ENCODE assay signal across 27 cellular contexts in the genomic region with DNA sequence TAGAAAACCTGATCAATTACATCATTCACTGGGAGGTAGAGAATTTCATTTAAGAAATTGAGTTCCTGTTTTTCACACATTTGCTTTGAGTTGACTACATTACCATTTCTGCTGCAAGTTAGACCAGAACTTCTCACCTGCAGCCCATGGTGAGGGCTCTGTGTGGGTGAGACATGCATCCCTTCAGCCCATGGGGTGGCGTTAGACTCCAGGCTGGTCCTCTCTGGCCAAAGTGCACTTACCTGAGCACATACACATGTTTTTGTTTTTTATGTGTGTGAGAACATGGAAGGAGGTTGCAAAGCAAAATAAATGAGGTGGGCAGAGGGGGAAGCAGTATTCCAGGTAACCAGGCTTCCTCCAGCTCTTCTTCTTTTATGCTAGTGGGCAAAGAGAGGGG.
DNase-seq lines count a peak whose midpoint lies in the region; ATAC-seq and TF ChIP-seq lines count a peak whose summit lies in the region.
"Had no signal": no experiment of that assay in that cellular context is flagged by ENCODE, and none has a peak within 500 bp of the region (broad histone marks: within the 10 kb centered on the region; RNA-seq: fewer than 3 reads in every experiment).

No MANE protein-coding gene starts in this region.

- H3K79me2 ChIP-seq in GM23338 (replicated peaks; ENCODE audit: insufficient read depth) (no peaks in the 10 kb centered on the region), OCI-LY7 (ENCODE audit: insufficient read depth, low read depth, low read length) (no peaks in the 10 kb centered on the region)

- no peaks in the 10 kb centered on the region for H3K36me3 Mint-ChIP-seq in GM23338 (ENCODE audit: low read depth)
- H3K36me3 Mint-ChIP-seq: CD4-positive, alpha-beta memory T cell had no signal

- H3K4ac ChIP-seq in IMR-90 (ENCODE audit: low read depth, low read length) (no peak overlapping the region), mesenchymal stem cell (ENCODE audit: low read depth in 1 of 2, low read length in 2 of 2) (no peak overlapping the region)

- H3K9ac ChIP-seq in IMR-90 (ENCODE audit: low read depth, low read length) (no peak overlapping the region), mesenchymal stem cell (ENCODE audit: low read length) (no peak overlapping the region)

- H3K79me1 ChIP-seq in IMR-90 (ENCODE audit: low read depth in 1 of 2, low read length in 2 of 2): no peaks in the 10 kb centered on the region
- H3K79me1 ChIP-seq in mesenchymal stem cell (replicated peaks; ENCODE audit: low read length, poor library complexity, severe bottlenecking): no peaks in the 10 kb centered on the region

- H4K5ac ChIP-seq in IMR-90 (ENCODE audit: low read depth, low read length): no peak overlapping the region

- H3K4me3 Mint-ChIP-seq in GM23338: no peak overlapping the region
- H3K4me3 Mint-ChIP-seq: CD4-positive, alpha-beta memory T cell had no signal

- H3K9me3 Mint-ChIP-seq in GM23338: no peaks in the 10 kb centered on the region

- DNase-seq in GM23338 (ENCODE audit: low spot score) (no peak), IMR-90 (no peak), OCI-LY7 (ENCODE audit: low spot score) (peak; percentile 29), mesenchymal stem cell (no peak), breast epithelium (ENCODE audit: low spot score in 2 of 2) (no peak), SW 1271 (lab: John Stamatoyannopoulos, UW) (no peak)
- DNase-seq: C1 segment of cervical spinal cord; CD4-positive, alpha-beta memory T cell; COR-L47; DMS79; EL; GDM1; GOT3; KBM-7; MG63; NCI-H1105 treated with DMSO at 0.1 percent for 48 hours; NCI-H146; NCI-H2107; NCI-H524 treated with DMSO at 0.1 percent for 48 hours; NCI-H774; SHP77; T-helper 2 cell had no signal

- H2AK9ac ChIP-seq in IMR-90 (replicated peaks; ENCODE audit: low read depth, low read length, poor library complexity): no peak overlapping the region

- ATAC-seq in GM23338 (no peak), IMR-90 (ENCODE audit: low read depth) (no peak), HG02610 (IDR thresholded peaks at IDR 0.05; ENCODE audit: unreplicated experiment) (no peak)
- ATAC-seq: GM12878, HCT116, Panc1 had no signal

- BruUV-seq in IMR-90 (replicated peaks; lab: Mats Ljungman, UMichigan) (no TSS peak), OCI-LY7 (replicated peaks; lab: Mats Ljungman, UMichigan) (no TSS peak)

- H3K27me3 Mint-ChIP-seq in GM23338 (ENCODE audit: insufficient read depth, low read depth, poor library complexity): peaks cover 4% of the 10 kb centered on the region

- H4K8ac ChIP-seq in IMR-90 (ENCODE audit: low read depth in 2 of 2, low read length in 2 of 2) (no peak overlapping the region; a peak in 1 of 4 replicates), mesenchymal stem cell (ENCODE audit: low read length) (no peak overlapping the region)

- peaks cover 9% of the 10 kb centered on the region for H3K9me1 ChIP-seq in IMR-90 (ENCODE audit: insufficient read depth, low read length)

- no peak overlapping the region; the same call in 1 of the 2 replicates for H2AK5ac ChIP-seq in IMR-90 (ENCODE audit: low read depth, low read length)
- H2AK5ac ChIP-seq in mesenchymal stem cell (ENCODE audit: low read length, severe bottlenecking): no peak overlapping the region

- H3K4me3 ChIP-seq in GM23338 (no peak overlapping the region), IMR-90 (ENCODE audit: insufficient read depth, low read depth, low read length) (no peak overlapping the region), OCI-LY7 (ENCODE audit: low read depth, low read length, poor library complexity, severe bottlenecking) (no peak overlapping the region), mesenchymal stem cell (ENCODE audit: insufficient read depth in 1 of 2, low read depth in 1 of 2, low read length in 2 of 2) (no peak overlapping the region), breast epithelium (no peak overlapping the region)
- H3K4me3 ChIP-seq: GM12878, MG63 had no signal

- H2BK120ac ChIP-seq in IMR-90 (ENCODE audit: low read depth, low read length) (peak overlapping the region; percentile 33; the same call in 1 of the 2 replicates), mesenchymal stem cell (ENCODE audit: low read depth, low read length) (peak overlapping the region; percentile 58)

- H3K18ac ChIP-seq in IMR-90 (ENCODE audit: low read depth, low read length) (no peak overlapping the region), mesenchymal stem cell (ENCODE audit: low read depth in 1 of 2, low read length in 2 of 2) (peak overlapping the region; percentile 38 to 71)

- no CpG with 5 or more reads among the region's 1 CpG for WGBS in IMR-90 (ENCODE audit: extremely low coverage in 2 of 2, insufficient read length in 1 of 2), 2 experiments
- WGBS in mesenchymal stem cell: 89% methylated on average over 1 of the region's 1 CpG

- no peaks in the 10 kb centered on the region; the same call in 1 of the 2 replicates for H3K9me2 ChIP-seq in GM23338 (ENCODE audit: insufficient read depth)
- H3K9me2 ChIP-seq in OCI-LY7 (ENCODE audit: insufficient read depth, low read length): no peaks in the 10 kb centered on the region

- no peak overlapping the region for H2BK5ac ChIP-seq in IMR-90 (ENCODE audit: low read depth, low read length, poor library complexity, severe bottlenecking)
- no peak overlapping the region for H2BK5ac ChIP-seq in mesenchymal stem cell (ENCODE audit: low read depth, low read length, poor library complexity, severe bottlenecking)

- H3K14ac ChIP-seq in IMR-90 (replicated peaks; ENCODE audit: low read depth, low read length) (no peak overlapping the region), mesenchymal stem cell (ENCODE audit: low read length in 2 of 2) (no peak overlapping the region)

- no peaks in the 10 kb centered on the region for H3F3A ChIP-seq in GM23338 (replicated peaks; ENCODE audit: low read depth)

- POLR2A ChIA-PET in IMR-90 (lab: Charles Lee; ENCODE audit: unreplicated experiment) (no interaction called here), OCI-LY7 (lab: Charles Lee) (interaction anchor here (0.9 kb wide), 1 partner anchor 10 kb away, joined by 3 read pairs; no protein-coding TSS in a partner anchor)

- dilution Hi-C loops in IMR-90 (cut with HindIII; ENCODE audit: low sequenced_read_pairs, unreplicated experiment): no loop called here

- CTCF ChIA-PET in IMR-90 (lab: Yijun Ruan, JAX): no interaction called here
- CTCF ChIA-PET in OCI-LY7 (lab: Charles Lee; ENCODE audit: unreplicated experiment): no interaction called here

- TF ChIP-seq CTCF in GM23338 (conservative IDR thresholded peaks at IDR 0.05; ENCODE audit: low read depth in 2 of 2) (peak in 1 of 2 experiments; percentile 33; a peak in 2 of 4 replicates), IMR-90 (conservative IDR thresholded peaks at IDR 0.05; ENCODE audit: low read depth, low read length) (no peak), OCI-LY7 (conservative IDR thresholded peaks at IDR 0.05; ENCODE audit: low read length) (peak; percentile 53), breast epithelium (IDR thresholded peaks at IDR 0.05) (no peak)

- peak overlapping the region; percentile 20; the same call in 1 of the 2 replicates for H2BK20ac ChIP-seq in IMR-90 (ENCODE audit: low read depth, low read length)

- H3K36me3 ChIP-seq in GM23338 (ENCODE audit: insufficient read depth) (no peaks in the 10 kb centered on the region), IMR-90 (ENCODE audit: control insufficient read depth, insufficient read depth, low read length) (no peaks in the 10 kb centered on the region), OCI-LY7 (ENCODE audit: insufficient read depth, low read length) (no peaks in the 10 kb centered on the region), mesenchymal stem cell (ENCODE audit: control insufficient read depth in 1 of 2, insufficient read depth in 2 of 2, low read depth in 1 of 2, low read length in 2 of 2) (no peaks in the 10 kb centered on the region), breast epithelium (no peaks in the 10 kb centered on the region)
- H3K36me3 ChIP-seq: MG63 had no signal

- H3K4me2 ChIP-seq in GM23338: no peak overlapping the region
- H3K4me2 ChIP-seq in IMR-90 (ENCODE audit: low read depth, low read length): no peak overlapping the region
- no peak overlapping the region for H3K4me2 ChIP-seq in OCI-LY7 (ENCODE audit: low read length)
- no peak overlapping the region for H3K4me2 ChIP-seq in mesenchymal stem cell (ENCODE audit: low read length, poor library complexity, severe bottlenecking)

- TF ChIP-seq POLR2A in IMR-90 (IDR thresholded peaks at IDR 0.05; ENCODE audit: low read depth, low read length): no peak
- TF ChIP-seq POLR2A in breast epithelium (IDR thresholded peaks at IDR 0.05): no peak

- H3K9me3 ChIP-seq in IMR-90 (ENCODE audit: control insufficient read depth, insufficient read depth, low read length) (no peaks in the 10 kb centered on the region), OCI-LY7 (ENCODE audit: low read length) (no peaks in the 10 kb centered on the region), mesenchymal stem cell (ENCODE audit: control insufficient read depth, low read length) (no peaks in the 10 kb centered on the region), breast epithelium (no peaks in the 10 kb centered on the region)
- H3K9me3 ChIP-seq: MG63 had no signal

- H3K56ac ChIP-seq in IMR-90 (ENCODE audit: extremely low read depth, insufficient read depth, low read length): no peak overlapping the region

- H3K4me1 Mint-ChIP-seq in GM23338: peaks cover 11% of the 10 kb centered on the region; the same call in 2 of the 3 replicates
- H3K4me1 Mint-ChIP-seq: CD4-positive, alpha-beta memory T cell had no signal

- no peak for TF ChIP-seq RAD21 in IMR-90 (IDR thresholded peaks at IDR 0.05; ENCODE audit: low read length)

- no peak overlapping the region; the same call in 2 of the 3 replicates for H2BK15ac ChIP-seq in IMR-90 (ENCODE audit: low read depth, low read length)
- peak overlapping the region; percentile 67 for H2BK15ac ChIP-seq in mesenchymal stem cell (ENCODE audit: low read depth, poor library complexity, severe bottlenecking)

- H3K27ac Mint-ChIP-seq in GM23338: no peak overlapping the region
- H3K27ac Mint-ChIP-seq: CD4-positive, alpha-beta memory T cell had no signal

- H2BK12ac ChIP-seq in mesenchymal stem cell (ENCODE audit: low read length in 2 of 2): no peak overlapping the region

- H3K27me3 ChIP-seq in GM23338 (ENCODE audit: insufficient read depth): no peaks in the 10 kb centered on the region
- H3K27me3 ChIP-seq in IMR-90 (ENCODE audit: control insufficient read depth, insufficient read depth, low read length): no peaks in the 10 kb centered on the region
- no peaks in the 10 kb centered on the region for H3K27me3 ChIP-seq in mesenchymal stem cell (ENCODE audit: control insufficient read depth in 1 of 2, insufficient read depth in 1 of 2, low read length in 2 of 2)
- H3K27me3 ChIP-seq in breast epithelium: no peaks in the 10 kb centered on the region
- H3K27me3 ChIP-seq: MG63 had no signal

- in situ Hi-C loops in IMR-90 (cut with MboI; ENCODE audit: low sequenced_read_pairs): no loop called here

- H4K20me1 ChIP-seq in GM23338 (replicated peaks; ENCODE audit: insufficient read depth): no peaks in the 10 kb centered on the region
- no peaks in the 10 kb centered on the region for H4K20me1 ChIP-seq in IMR-90 (ENCODE audit: insufficient read depth, low read length)
- no peaks in the 10 kb centered on the region for H4K20me1 ChIP-seq in OCI-LY7 (ENCODE audit: insufficient read depth, low read length)

- H3K27ac ChIP-seq in GM23338 (ENCODE audit: low read depth) (no peak overlapping the region), IMR-90 (ENCODE audit: insufficient read depth, low read length) (no peak overlapping the region), OCI-LY7 (ENCODE audit: low read depth, low read length, poor library complexity, severe bottlenecking) (no peak overlapping the region), mesenchymal stem cell (ENCODE audit: low read length, poor library complexity, severe bottlenecking) (no peak overlapping the region), breast epithelium (no peak overlapping the region)
- H3K27ac ChIP-seq: RWPE1 had no signal

- H3K4me1 ChIP-seq in GM23338 (ENCODE audit: insufficient read depth) (no peaks in the 10 kb centered on the region), IMR-90 (ENCODE audit: control insufficient read depth, insufficient read depth, low read length) (peaks cover 7% of the 10 kb centered on the region), OCI-LY7 (ENCODE audit: insufficient read depth, low read length, poor library complexity, severe bottlenecking) (peaks cover 44% of the 10 kb centered on the region), mesenchymal stem cell (ENCODE audit: control insufficient read depth, insufficient read depth, low read depth, low read length) (no peaks in the 10 kb centered on the region), breast epithelium (no peaks in the 10 kb centered on the region)

- H2AFZ ChIP-seq in GM23338 (0 out of 2 replicates have a peak overlapping the region, but pooled peaks have one; percentile 10), IMR-90 (replicated peaks; ENCODE audit: low read length, poor library complexity) (no peak overlapping the region), OCI-LY7 (ENCODE audit: low read length) (peak overlapping the region; percentile 62), mesenchymal stem cell (ENCODE audit: low read depth, low read length) (no peak overlapping the region)

- H4K91ac ChIP-seq in IMR-90 (ENCODE audit: insufficient read depth, low read depth, low read length) (peak overlapping the region; percentile 16; the same call in 1 of the 2 replicates), mesenchymal stem cell (ENCODE audit: low read length) (peak overlapping the region; percentile 78)

- H3K23ac ChIP-seq in IMR-90 (ENCODE audit: low read depth, low read length): no peak overlapping the region
- no peak overlapping the region for H3K23ac ChIP-seq in mesenchymal stem cell (ENCODE audit: low read length in 2 of 2)

- intact Hi-C loops in IMR-90 (cut with micrococcal nuclease): loop anchor here (5.0 kb wide), 1 partner anchor 37 kb away; no protein-coding TSS in a partner anchor
- intact Hi-C loops in OCI-LY7 (cut with micrococcal nuclease; ENCODE audit: unreplicated experiment): loop anchor here (10.0 kb wide), 1 partner anchor 490 kb away; a partner anchor contains a TSS
- intact Hi-C loops in breast epithelium (cut with DNase I; ENCODE audit: low total_unique reads): no loop called here

Comparison
In these comparisons a context has a peak if more than half of its experiments do, and no peak if none do; other contexts are left out.
1. H2AFZ ChIP-seq: peak in GM23338 (single experiment) and OCI-LY7 (single experiment); none in IMR-90 (single experiment) and mesenchymal stem cell (single experiment).